ENCODE assay signal across 1 cellular context in the genomic region with DNA sequence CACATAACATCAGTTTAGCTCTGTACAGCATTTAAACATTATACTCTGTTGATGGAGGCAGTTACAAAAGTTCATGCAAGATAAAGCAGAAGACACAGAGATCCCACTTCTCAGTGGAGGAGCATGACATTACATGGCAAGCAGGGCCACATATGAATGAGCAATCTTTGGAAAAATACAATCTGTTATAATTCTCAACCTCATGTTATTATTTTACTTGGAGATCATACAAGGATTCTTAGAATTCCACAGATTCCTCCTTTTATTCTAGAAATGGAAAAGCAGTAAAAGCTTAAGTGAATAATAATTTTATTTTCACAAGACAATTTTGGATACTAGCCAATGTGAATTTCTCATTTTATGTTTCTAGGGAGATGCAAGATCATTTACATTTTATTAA.
TF ChIP-seq lines count a peak whose summit lies in the region.

No MANE protein-coding gene starts in this region.

TF ChIP-seq in A549, 52 proteins besides CTCF, POLR2A, EP300 and RAD21 (continued from another document):
- TF ChIP-seq, protein P1, sequence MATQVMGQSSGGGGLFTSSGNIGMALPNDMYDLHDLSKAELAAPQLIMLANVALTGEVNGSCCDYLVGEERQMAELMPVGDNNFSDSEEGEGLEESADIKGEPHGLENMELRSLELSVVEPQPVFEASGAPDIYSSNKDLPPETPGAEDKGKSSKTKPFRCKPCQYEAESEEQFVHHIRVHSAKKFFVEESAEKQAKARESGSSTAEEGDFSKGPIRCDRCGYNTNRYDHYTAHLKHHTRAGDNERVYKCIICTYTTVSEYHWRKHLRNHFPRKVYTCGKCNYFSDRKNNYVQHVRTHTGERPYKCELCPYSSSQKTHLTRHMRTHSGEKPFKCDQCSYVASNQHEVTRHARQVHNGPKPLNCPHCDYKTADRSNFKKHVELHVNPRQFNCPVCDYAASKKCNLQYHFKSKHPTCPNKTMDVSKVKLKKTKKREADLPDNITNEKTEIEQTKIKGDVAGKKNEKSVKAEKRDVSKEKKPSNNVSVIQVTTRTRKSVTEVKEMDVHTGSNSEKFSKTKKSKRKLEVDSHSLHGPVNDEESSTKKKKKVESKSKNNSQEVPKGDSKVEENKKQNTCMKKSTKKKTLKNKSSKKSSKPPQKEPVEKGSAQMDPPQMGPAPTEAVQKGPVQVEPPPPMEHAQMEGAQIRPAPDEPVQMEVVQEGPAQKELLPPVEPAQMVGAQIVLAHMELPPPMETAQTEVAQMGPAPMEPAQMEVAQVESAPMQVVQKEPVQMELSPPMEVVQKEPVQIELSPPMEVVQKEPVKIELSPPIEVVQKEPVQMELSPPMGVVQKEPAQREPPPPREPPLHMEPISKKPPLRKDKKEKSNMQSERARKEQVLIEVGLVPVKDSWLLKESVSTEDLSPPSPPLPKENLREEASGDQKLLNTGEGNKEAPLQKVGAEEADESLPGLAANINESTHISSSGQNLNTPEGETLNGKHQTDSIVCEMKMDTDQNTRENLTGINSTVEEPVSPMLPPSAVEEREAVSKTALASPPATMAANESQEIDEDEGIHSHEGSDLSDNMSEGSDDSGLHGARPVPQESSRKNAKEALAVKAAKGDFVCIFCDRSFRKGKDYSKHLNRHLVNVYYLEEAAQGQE (IDR thresholded peaks at IDR 0.05): no peak
- no peak for TF ChIP-seq ZFP36 (IDR thresholded peaks at IDR 0.05; ENCODE audit: borderline replicate concordance, partially characterized antibody)
- TF ChIP-seq ZNF302 (CRISPR knock-in tag; IDR thresholded peaks at IDR 0.05): no peak
- no peak for TF ChIP-seq KDM1A (IDR thresholded peaks at IDR 0.05; ENCODE audit: low read depth)
- TF ChIP-seq MAZ (IDR thresholded peaks at IDR 0.05; ENCODE audit: borderline replicate concordance, low read depth, low read length): no peak
TF ChIP-seq in A549: peak in this region for 0.
